24 cellular contexts compared by ENCODE assay signal in the genomic region with DNA sequence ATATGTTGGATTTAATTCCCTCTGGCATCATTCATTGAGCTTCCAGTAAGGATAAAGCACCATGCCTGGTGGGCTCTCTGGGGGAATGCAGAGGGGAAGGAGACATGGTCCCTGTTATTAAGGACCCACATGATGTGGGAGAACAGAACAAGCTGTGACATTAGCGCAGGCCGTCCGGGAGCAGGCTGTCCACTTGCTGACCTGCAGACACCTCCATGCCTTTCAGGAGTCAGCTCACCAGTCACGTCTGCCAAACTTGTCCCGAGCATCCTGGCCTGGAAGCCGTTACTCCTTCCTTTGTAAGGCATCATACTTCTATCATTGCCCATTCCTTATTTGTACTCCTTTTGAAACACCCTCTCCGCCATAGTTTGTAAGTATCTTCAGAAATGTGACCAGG.
"Had no signal": no experiment of that assay in that cellular context is flagged by ENCODE, and none has a peak within 500 bp of the region (broad histone marks: within the 10 kb centered on the region; RNA-seq: fewer than 3 reads in every experiment).

No MANE protein-coding gene starts in this region.

- DNase-seq: hypothalamus; immature natural killer cell; kidney; lower lobe of right lung; mammary epithelial cell; mesenchymal stem cell; naive thymus-derived CD8-positive, alpha-beta T cell; nucleus accumbens; pancreas; posterior cingulate gyrus; retina; right lobe of liver; stimulated activated CD4-positive, alpha-beta T cell treated with anti-CD3 and anti-CD28 coated beads, Interleukin-1b, Interleukin-23, amount 100 ng/mL, for 48 hours; stimulated activated CD4-positive, alpha-beta T cell treated with anti-CD3 and anti-CD28 coated beads, Interleukin-2, amount 100 ng/mL, for 48 hours; stimulated activated CD4-positive, alpha-beta T cell treated with anti-CD3 and anti-CD28 coated beads, Interleukin-4, amount 100 ng/mL, for 4 hours; stimulated activated CD8-positive, alpha-beta memory T cell treated with anti-CD3 and anti-CD28 coated beads, Interleukin-4, amount 100 ng/mL, for 48 hours; stimulated activated naive CD4-positive, alpha-beta T cell treated with Interleukin-2 at 50 U/mL for 16 hours; stimulated activated naive CD8-positive, alpha-beta T cell treated with anti-CD3 and anti-CD28 coated beads, Interleukin-15, amount 100 ng/mL, for 72 hours; substantia nigra; uterus had no signal

- H3K27ac ChIP-seq: lower lobe of right lung, pancreas, prostate gland, right lobe of liver, tibial nerve, uterus had no signal

- H3K27me3 ChIP-seq: pancreas, right lobe of liver, tibial nerve, uterus had no signal

- H3K4me1 ChIP-seq: lower lobe of right lung, pancreas, prostate gland, tibial nerve, uterus had no signal

- H3K9me3 ChIP-seq: lower lobe of right lung, pancreas, prostate gland, right lobe of liver, tibial nerve, uterus had no signal

- ATAC-seq: lower lobe of right lung; naive thymus-derived CD8-positive, alpha-beta T cell; pancreas; stimulated activated memory B cell treated with anti-CD40 and anti-IgM and Interleukin-4, amounts not matched to agents 10 μg/mL and 1 μg/mL and 100 μg/mL, for 72 hours; stimulated activated naive CD8-positive, alpha-beta T cell treated with anti-CD3 and anti-CD28 coated beads, Interleukin-15, amount 100 ng/mL, for 72 hours had no signal

- H3K4me3 ChIP-seq: lower lobe of right lung, pancreas, prostate gland, right lobe of liver, smooth muscle cell, tibial nerve, uterus had no signal

- H3K36me3 ChIP-seq: lower lobe of right lung, pancreas, prostate gland, right lobe of liver, uterus had no signal
